ENCODE assay signal across 15 cellular contexts in the genomic region with DNA sequence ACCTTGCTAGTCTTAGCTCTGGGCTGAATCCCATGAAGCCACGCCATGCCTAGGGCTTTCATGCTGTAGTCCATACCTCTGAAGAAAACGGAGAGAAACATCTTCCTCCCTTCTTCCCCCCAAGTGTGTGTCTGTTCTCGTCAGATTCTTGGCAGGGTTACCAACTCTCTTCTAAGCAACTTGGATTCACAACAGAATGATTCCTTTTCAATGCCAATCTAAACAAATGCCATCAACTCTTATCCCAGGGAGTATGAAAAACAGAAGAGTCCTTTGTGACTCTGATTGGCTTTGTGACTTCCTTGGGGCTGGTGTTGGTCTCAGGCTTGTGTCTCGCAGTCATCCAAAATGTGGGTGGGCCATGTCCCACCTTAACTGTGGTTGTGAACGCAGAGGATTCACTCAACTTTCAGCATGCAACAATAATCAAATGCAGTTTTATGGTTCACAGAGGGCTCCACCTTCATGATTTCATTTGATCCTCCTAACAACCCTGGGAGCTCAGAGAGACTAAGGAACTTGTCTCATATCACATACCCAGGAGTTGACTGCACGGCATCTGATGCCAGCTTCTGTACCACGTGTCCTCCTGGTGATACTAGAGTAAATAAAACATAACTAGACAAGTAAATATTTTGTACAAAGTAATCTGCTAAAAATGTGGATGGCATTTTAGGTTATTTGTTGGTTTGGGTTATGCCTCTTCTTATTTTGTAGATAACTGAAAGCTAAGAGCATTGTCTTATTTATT.
DNase-seq lines count a peak whose midpoint lies in the region; ATAC-seq and TF ChIP-seq lines count a peak whose summit lies in the region.
"Had no signal": no experiment of that assay in that cellular context is flagged by ENCODE, and none has a peak within 500 bp of the region (broad histone marks: within the 10 kb centered on the region; RNA-seq: fewer than 3 reads in every experiment).

No MANE protein-coding gene starts in this region.

- H3K27ac ChIP-seq in esophagus muscularis mucosa (replicated peaks in 1 of 4) = peak overlapping the region; percentile 6 to 48 (median 31)
- peak overlapping the region; percentile 6 for H3K27ac ChIP-seq in osteoblast (ENCODE audit: low read depth, low read length)

- no peaks in the 10 kb centered on the region for H3K4me1 Mint-ChIP-seq in activated CD4-positive, alpha-beta memory T cell treated with anti-CD3 and anti-CD28 coated beads, Interleukin-2, amount 10 ng/mL, durations not matched to agents 7 days and 5 days
- H3K4me1 Mint-ChIP-seq: CD4-positive, alpha-beta memory T cell had no signal

- TF ChIP-seq CTCF in esophagus muscularis mucosa (IDR thresholded peaks at IDR 0.05) (no peak), osteoblast (IDR thresholded peaks at IDR 0.05; ENCODE audit: extremely low read depth, low read depth, low read length) (no peak)

- H3K4me3 Mint-ChIP-seq in activated CD4-positive, alpha-beta memory T cell treated with anti-CD3 and anti-CD28 coated beads, Interleukin-2, amount 10 ng/mL, durations not matched to agents 7 days and 5 days = no peak overlapping the region
- H3K4me3 Mint-ChIP-seq: activated naive CD8-positive, alpha-beta T cell; CD4-positive, alpha-beta memory T cell had no signal

- H3K79me2 ChIP-seq in osteoblast (ENCODE audit: insufficient read depth, low read length) = no peaks in the 10 kb centered on the region

- WGBS in esophagus muscularis mucosa = 62% methylated on average over 7 of the region's 7 CpGs

- peak overlapping the region; percentile 86 for H2AFZ ChIP-seq in osteoblast (ENCODE audit: low read length)

- no peaks in the 10 kb centered on the region for H3K9me3 Mint-ChIP-seq in activated CD4-positive, alpha-beta memory T cell treated with anti-CD3 and anti-CD28 coated beads, Interleukin-2, amount 10 ng/mL, durations not matched to agents 7 days and 5 days

- H3K4me3 ChIP-seq in esophagus muscularis mucosa (no peak overlapping the region), osteoblast (ENCODE audit: insufficient read depth, low read length) (peak overlapping the region; percentile 48)

- H3K4me1 ChIP-seq in esophagus muscularis mucosa (peaks cover 0 to 51% (median 45%) of the 10 kb centered on the region in 4 donors), osteoblast (ENCODE audit: insufficient read depth, low read length) (peaks cover 9% of the 10 kb centered on the region)

- no peaks in the 10 kb centered on the region for H3K36me3 Mint-ChIP-seq in activated CD4-positive, alpha-beta memory T cell treated with anti-CD3 and anti-CD28 coated beads, Interleukin-2, amount 10 ng/mL, durations not matched to agents 7 days and 5 days (ENCODE audit: low read depth)
- H3K36me3 Mint-ChIP-seq: activated naive CD8-positive, alpha-beta T cell; CD4-positive, alpha-beta memory T cell had no signal

- peak; percentile 44 for DNase-seq in EH (ENCODE audit: low read depth)
- peak; percentile 38 for DNase-seq in RPMI7951 (ENCODE audit: low read depth)
- DNase-seq in esophagus muscularis mucosa (ENCODE audit: extremely low spot score) = no peak
- peak; percentile 72 for DNase-seq in osteoblast (ENCODE audit: insufficient read length, low spot score, missing footprints)
- no peak for DNase-seq in NCI-H187 (lab: John Stamatoyannopoulos, UW)
- DNase-seq in SW 1271 (lab: John Stamatoyannopoulos, UW) = no peak
- no peak for DNase-seq in activated CD4-positive, alpha-beta memory T cell treated with anti-CD3 and anti-CD28 coated beads, Interleukin-2, amount 10 ng/mL, durations not matched to agents 7 days and 5 days
- DNase-seq: activated CD4-positive, alpha-beta T cell treated with anti-CD3 and anti-CD28 coated beads, Interleukin-2, amount 50 U/mL, for 1 hour; CD4-positive, alpha-beta memory T cell; kidney; NCI-H1417 treated with DMSO at 0.1 percent for 48 hours; nucleus accumbens; stimulated activated CD4-positive, alpha-beta T cell treated with anti-CD3 and anti-CD28 coated beads, Interleukin-2, amount 100 ng/mL, for 48 hours had no signal

- peak overlapping the region; percentile 74 for H3K4me2 ChIP-seq in osteoblast (ENCODE audit: insufficient read depth, low read length)

- no peaks in the 10 kb centered on the region for H4K20me1 ChIP-seq in osteoblast (ENCODE audit: insufficient read depth, low read length)

- H3K36me3 ChIP-seq in esophagus muscularis mucosa (no peaks in the 10 kb centered on the region), osteoblast (ENCODE audit: insufficient read depth, low read length) (no peaks in the 10 kb centered on the region)

- intact Hi-C loops in esophagus muscularis mucosa (cut with DNase I) = no loop called here

- ATAC-seq in HG03342 (IDR thresholded peaks at IDR 0.05; ENCODE audit: unreplicated experiment) = no peak

- H3K9me3 ChIP-seq in esophagus muscularis mucosa (no peaks in the 10 kb centered on the region), osteoblast (ENCODE audit: low read depth, low read length) (no peaks in the 10 kb centered on the region)

- no peak for TF ChIP-seq EP300 in esophagus muscularis mucosa (IDR thresholded peaks at IDR 0.05)

- H3K27me3 ChIP-seq in esophagus muscularis mucosa (no peaks in the 10 kb centered on the region), osteoblast (ENCODE audit: insufficient read depth, low read length) (no peaks in the 10 kb centered on the region)

- no peak overlapping the region for H3K27ac Mint-ChIP-seq in activated CD4-positive, alpha-beta memory T cell treated with anti-CD3 and anti-CD28 coated beads, Interleukin-2, amount 10 ng/mL, durations not matched to agents 7 days and 5 days
- H3K27ac Mint-ChIP-seq: activated naive CD8-positive, alpha-beta T cell; CD4-positive, alpha-beta memory T cell had no signal

- peaks cover 7% of the 10 kb centered on the region for H3K27me3 Mint-ChIP-seq in activated CD4-positive, alpha-beta memory T cell treated with anti-CD3 and anti-CD28 coated beads, Interleukin-2, amount 10 ng/mL, durations not matched to agents 7 days and 5 days

- POLR2A ChIA-PET in activated CD4-positive, alpha-beta memory T cell treated with anti-CD3 and anti-CD28 coated beads, Interleukin-2, amount 10 ng/mL, durations not matched to agents 7 days and 5 days (lab: Charles Lee) = no interaction called here

- no peak for TF ChIP-seq POLR2A in esophagus muscularis mucosa (IDR thresholded peaks at IDR 0.05; ENCODE audit: low read depth)

- CTCF ChIA-PET in activated CD4-positive, alpha-beta memory T cell treated with anti-CD3 and anti-CD28 coated beads, Interleukin-2, amount 10 ng/mL, durations not matched to agents 7 days and 5 days (lab: Charles Lee) = no interaction called here

Comparison
In these comparisons a context has a peak if more than half of its experiments do, and no peak if none do; other contexts are left out.
1. DNase-seq: peak in EH (single experiment), RPMI7951 (single experiment) and osteoblast (single experiment); none in esophagus muscularis mucosa (single experiment), NCI-H187 (0 of 2), SW 1271 (0 of 2) and activated CD4-positive, alpha-beta memory T cell treated with anti-CD3 and anti-CD28 coated beads, Interleukin-2, amount 10 ng/mL, durations not matched to agents 7 days and 5 days (single experiment).